ENCODE assay signal across 13 cellular contexts in the genomic region with DNA sequence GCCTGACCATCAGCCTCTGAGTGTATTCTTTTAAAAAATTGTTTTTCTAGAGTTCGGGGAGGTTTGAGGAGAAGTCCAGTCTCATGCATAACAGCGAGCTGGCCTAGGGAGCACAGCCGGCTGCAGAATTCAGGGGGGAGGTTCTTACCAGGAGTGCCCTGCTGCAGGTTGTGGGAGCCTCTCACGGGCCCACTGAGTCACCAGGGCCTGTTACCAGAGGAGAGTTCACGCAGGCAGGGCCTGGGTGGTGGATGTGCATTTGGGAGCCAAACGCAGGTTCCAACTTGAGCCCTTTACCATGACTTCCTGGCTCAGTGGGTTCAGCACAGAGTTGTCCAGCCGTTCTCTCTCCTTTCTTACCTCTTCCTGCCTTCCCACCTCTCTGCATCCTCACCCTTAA. TPM values are rescaled to one million over a fixed set of nuclear protein-coding genes. Genes with fewer than 3 reads are reported as not detected.
DNase-seq lines count a peak whose midpoint lies in the region; ATAC-seq and TF ChIP-seq lines count a peak whose summit lies in the region.
"Had no signal": no experiment of that assay in that cellular context is flagged by ENCODE, and none has a peak within 500 bp of the region (broad histone marks: within the 10 kb centered on the region; RNA-seq: fewer than 3 reads in every experiment).

No MANE protein-coding gene starts in this region.

- H3K36me3 ChIP-seq in gastroesophageal sphincter, result peaks cover 0 to 21% of the 10 kb centered on the region in 2 donors
- peaks cover 0 to 11% (median 2%) of the 10 kb centered on the region in 4 donors for H3K36me3 ChIP-seq in sigmoid colon
- H3K36me3 ChIP-seq: BE2C had no signal

- ATAC-seq in gastroesophageal sphincter, result no peak
- no peak for ATAC-seq in HG02642 (IDR thresholded peaks at IDR 0.05; ENCODE audit: poor library complexity, unreplicated experiment)
- no peak for ATAC-seq in HG02759 (IDR thresholded peaks at IDR 0.05; ENCODE audit: unreplicated experiment)
- ATAC-seq in GM21786 (IDR thresholded peaks at IDR 0.05; ENCODE audit: unreplicated experiment), result no peak
- ATAC-seq: T-helper 17 cell had no signal

- H3K27me3 ChIP-seq in gastroesophageal sphincter, result no peaks in the 10 kb centered on the region
- no peaks in the 10 kb centered on the region for H3K27me3 ChIP-seq in sigmoid colon
- H3K27me3 ChIP-seq: BE2C had no signal

- intact Hi-C loops in sigmoid colon (cut with DNase I), result loop anchor here (10.0 kb wide), 1 partner anchor 340 kb away; a partner anchor contains a TSS

- TF ChIP-seq POLR2A in gastroesophageal sphincter (IDR thresholded peaks at IDR 0.05), result no peak
- no peak for TF ChIP-seq POLR2A in sigmoid colon (IDR thresholded peaks at IDR 0.05)

- whole genome bisulfite sequencing in gastroesophageal sphincter (ENCODE audit: low coverage in 1 of 2), 2 donors, result 33 to 45% methylated on average over 3 to 4 of the region's 7 CpGs
- 57 to 81% methylated on average over 7 of the region's 7 CpGs for WGBS in sigmoid colon, 2 donors

- H3K27ac ChIP-seq in C4-2B (peak overlapping the region; percentile 84), VCaP (peak overlapping the region; percentile 97), gastroesophageal sphincter (peak overlapping the region; percentile 89 to 100 (median 98)), sigmoid colon (peak overlapping the region; percentile 95 to 100 (median 98))

- TF ChIP-seq CTCF in C4-2B (conservative IDR thresholded peaks at IDR 0.05) (no peak), VCaP (conservative IDR thresholded peaks at IDR 0.05) (no peak), gastroesophageal sphincter (IDR thresholded peaks at IDR 0.05) (no peak), sigmoid colon (IDR thresholded peaks at IDR 0.05) (no peak)

- peaks cover 6 to 100% (median 67%) of the 10 kb centered on the region in 3 donors for H3K4me1 ChIP-seq in gastroesophageal sphincter
- H3K4me1 ChIP-seq in sigmoid colon, result peaks cover 0 to 100% (median 98%) of the 10 kb centered on the region in 4 donors

- H3K9me3 ChIP-seq in gastroesophageal sphincter (no peaks in the 10 kb centered on the region), sigmoid colon (no peaks in the 10 kb centered on the region)
- H3K9me3 ChIP-seq: BE2C had no signal

- H3K4me3 ChIP-seq in gastroesophageal sphincter, result no peak overlapping the region
- H3K4me3 ChIP-seq in sigmoid colon, result no peak overlapping the region

- TF ChIP-seq EP300 in gastroesophageal sphincter (IDR thresholded peaks at IDR 0.05), result no peak
- TF ChIP-seq EP300 in sigmoid colon (IDR thresholded peaks at IDR 0.05), result no peak

- DNase-seq in sigmoid colon (no peak), SHP77 (lab: John Stamatoyannopoulos, UW) (no peak)
- DNase-seq: BE2C; immature natural killer cell; NCI-H1417; stimulated activated CD4-positive, alpha-beta T cell treated with anti-CD3 and anti-CD28 coated beads, Interleukin-2, amount 100 ng/mL, for 24 hours; T-helper 17 cell had no signal

RNA-seq across cellular contexts. Expression of a gene that starts 14.4 kb away (rescaled TPM):
- 100 to 1,000 TPM; 379 to 558 (median 468) TPM for total RNA-seq in gastroesophageal sphincter
- 100 to 1,000 TPM; 240 to 453 (median 303) TPM for total RNA-seq in sigmoid colon
- polyA plus RNA-seq in sigmoid colon, result 100 to 1,000 TPM; 180 to 548 (median 335) TPM
